Comparison of ENCODE assay signal across 8 cellular contexts in the genomic region with DNA sequence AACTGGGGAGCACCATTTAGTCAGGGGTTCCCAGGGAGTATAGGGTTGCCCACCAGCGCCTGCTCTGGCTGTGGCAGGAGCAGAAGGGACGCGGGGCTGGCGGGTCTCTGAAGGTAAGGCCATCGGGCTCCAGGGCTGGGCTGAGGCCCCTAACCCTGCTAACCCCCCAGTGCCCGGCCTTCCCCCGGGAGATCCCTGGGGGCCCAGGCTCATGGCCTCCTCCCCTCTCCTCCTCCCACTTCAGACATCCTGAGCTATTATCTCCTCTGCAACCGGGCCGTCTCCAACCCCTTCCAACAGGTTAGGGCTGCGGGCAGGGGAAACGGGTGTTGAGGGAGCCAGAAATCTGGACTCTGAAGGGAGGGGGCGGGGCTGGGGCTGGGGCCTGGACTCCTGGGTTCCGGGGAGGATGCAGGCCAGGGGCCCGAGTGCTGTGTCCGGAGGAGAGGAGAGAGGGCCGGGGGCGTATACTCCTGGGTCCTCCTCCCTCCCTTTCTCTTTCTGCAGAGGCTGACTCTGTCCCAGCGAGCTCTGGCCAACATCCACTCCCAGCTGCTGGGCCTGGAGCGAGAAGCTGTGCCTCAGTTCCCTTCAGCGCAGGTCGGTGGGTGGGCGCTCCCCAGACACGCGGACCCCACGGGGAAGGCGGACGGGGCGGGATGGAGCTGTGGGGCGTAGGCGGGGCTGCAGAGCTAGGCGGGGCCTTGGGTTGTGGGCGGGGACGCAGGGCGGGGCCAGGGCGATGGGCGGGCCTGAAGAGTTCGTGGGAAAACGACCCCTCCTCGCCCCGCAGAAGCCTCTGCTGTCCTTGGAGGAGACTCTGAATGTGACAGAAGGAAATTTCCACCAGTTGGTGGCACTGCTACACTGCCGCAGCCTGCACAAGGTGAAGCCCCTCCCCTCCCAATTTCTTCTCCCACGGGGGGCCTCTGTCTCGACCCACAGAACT. TPM values are rescaled to one million over a fixed set of nuclear protein-coding genes. Genes with fewer than 3 reads are reported as not detected.
DNase-seq lines count a peak whose midpoint lies in the region; ATAC-seq and TF ChIP-seq lines count a peak whose summit lies in the region.

No MANE protein-coding gene starts in this region.

- peaks cover 3% of the 10 kb centered on the region; the same call in 1 of the 2 replicates for H3K36me3 ChIP-seq in iPS-20b (ENCODE audit: insufficient read depth, low read depth, low read length)

- peaks cover 6% of the 10 kb centered on the region; the same call in 1 of the 2 replicates for H3K4me1 ChIP-seq in iPS-20b (ENCODE audit: insufficient read depth, low read length)

- H3K4me3 ChIP-seq in iPS-20b (ENCODE audit: low read length), result peak overlapping the region; percentile 64; the same call in 1 of the 2 replicates

- no peak overlapping the region for H3K27ac ChIP-seq in iPS-20b (ENCODE audit: low read length)

- H3K9me3 ChIP-seq in iPS-20b (ENCODE audit: insufficient read depth, low read depth, low read length), result no peaks in the 10 kb centered on the region

- ATAC-seq in GM21528 (IDR thresholded peaks at IDR 0.05; ENCODE audit: low FRiP score, unreplicated experiment) (no peak), GM21526 (IDR thresholded peaks at IDR 0.05; ENCODE audit: low FRiP score, unreplicated experiment) (no peak)

- no peak overlapping the region for H3K9ac ChIP-seq in iPS-20b (ENCODE audit: low read depth, low read length)

- H3K27me3 ChIP-seq in iPS-20b (ENCODE audit: insufficient read depth, low read length), result peaks cover 24% of the 10 kb centered on the region

- DNase-seq in DMS53 (lab: John Stamatoyannopoulos, UW), result peak; percentile 26
- DNase-seq in DMS53 treated with DMSO at 0.1 percent for 48 hours (lab: John Stamatoyannopoulos, UW; ENCODE audit: unreplicated experiment), result no peak
- peak in 49 of 58 donors; percentile 24 to 79 (median 58) for DNase-seq in anterior cingulate cortex (lab: John Stamatoyannopoulos, UW)
- DNase-seq in stimulated activated CD4-positive, alpha-beta T cell treated with anti-CD3 and anti-CD28 coated beads, Interleukin-1b, Interleukin-23, amount 100 ng/mL, for 4 hours (ENCODE audit: low read depth in 2 of 2), result peak; percentile 34 to 49

TF ChIP-seq in PFSK-1, 5 proteins besides CTCF, POLR2A, EP300 and RAD21:
- peak; percentile 37; the same call in 1 of the 2 replicates for TF ChIP-seq POLR2AphosphoS5 (IDR thresholded peaks at IDR 0.05; ENCODE audit: low read depth, low read length)
- TF ChIP-seq FOXP2 (optimal IDR thresholded peaks at IDR 0.05; ENCODE audit: borderline replicate concordance, extremely low read depth, extremely low read length, insufficient read depth), result no peak

RNA-seq across cellular contexts. Expression of a gene that starts 15.3 kb away (rescaled TPM):
- polyA plus RNA-seq in PFSK-1 (2012; ENCODE audit: insufficient read length, low read depth), result 0.72 TPM

RNA-seq across cellular contexts. Expression of a gene that starts 18.4 kb away (rescaled TPM):
- 163 TPM for polyA plus RNA-seq in PFSK-1 (2012; ENCODE audit: insufficient read length, low read depth)

RNA-seq across cellular contexts. Expression of a gene that starts 33.0 kb away (rescaled TPM):
- 3.1 TPM for polyA plus RNA-seq in PFSK-1 (2012; ENCODE audit: insufficient read length, low read depth)

RNA-seq across cellular contexts. Expression of a gene that starts 42.5 kb away (rescaled TPM):
- 13.8 TPM for polyA plus RNA-seq in PFSK-1 (2012; ENCODE audit: insufficient read length, low read depth)
